In the genomic region with DNA sequence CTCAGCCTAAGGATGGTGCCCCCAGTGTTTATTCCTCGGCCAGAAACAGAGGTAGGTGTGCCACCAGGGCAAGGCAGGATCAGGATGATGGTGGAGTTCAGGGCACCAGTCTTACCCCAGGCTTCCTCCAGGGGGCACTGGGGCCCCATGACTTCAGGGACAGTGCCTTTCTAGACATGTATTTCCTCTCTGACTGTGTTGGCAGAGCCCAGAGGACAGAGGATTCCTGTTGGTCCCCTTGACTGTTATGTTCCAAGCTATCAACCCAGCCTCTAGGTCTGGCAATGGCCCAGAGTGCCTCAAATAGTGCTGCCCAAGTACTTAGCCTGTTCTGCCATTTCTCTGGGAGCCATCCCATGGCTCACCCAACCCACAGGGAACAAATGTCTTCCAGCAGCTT, we compare ENCODE assay signal across 8 cellular contexts. TPM values are rescaled to one million over a fixed set of nuclear protein-coding genes. Genes with fewer than 3 reads are reported as not detected.
DNase-seq lines count a peak whose midpoint lies in the region; ATAC-seq and TF ChIP-seq lines count a peak whose summit lies in the region.

No MANE protein-coding gene starts in this region.

- peak overlapping the region; percentile 61 to 85 (median 74) for H3K4me3 Mint-ChIP-seq in CD8-positive, alpha-beta memory T cell
- peak overlapping the region; percentile 97 for H3K4me3 Mint-ChIP-seq in activated T-helper 1 cell treated with anti-CD3 and anti-CD28 coated beads, Interleukin-12 subunit alpha, Interleukin-12 subunit beta, Interleukin-2, Interleukin-4 antibody, amounts not matched to agents 30 ng/mL and 10 ng/mL and 1 ng/mL, durations not matched to agents 14 hours and 24 hours and 36 hours

- H3K4ac ChIP-seq in neuronal stem cell (ENCODE audit: low read length) = no peak overlapping the region

- no peak overlapping the region for H2AK5ac ChIP-seq in neuronal stem cell (ENCODE audit: low read depth, low read length)

- intact Hi-C loops in activated T-helper 1 cell treated with anti-CD3 and anti-CD28 coated beads, Interleukin-12 subunit alpha, Interleukin-12 subunit beta, Interleukin-2, Interleukin-4 antibody, amounts not matched to agents 30 ng/mL and 10 ng/mL and 1 ng/mL, durations not matched to agents 14 hours and 24 hours and 36 hours (cut with micrococcal nuclease) = loop anchor here (1.0 to 5.0 kb wide), 6 partner anchors 42 to 1097 kb away; a partner anchor contains a TSS

- no peak overlapping the region for H2BK15ac ChIP-seq in neuronal stem cell (ENCODE audit: low read length)

- no CpG with 5 or more reads among the region's 1 CpG for WGBS in neuronal stem cell (ENCODE audit: extremely low coverage in 2 of 2, insufficient read length in 2 of 2, insufficient replicate concordance in 1 of 2), 2 donors

- peak overlapping the region; percentile 6 for H3K27ac ChIP-seq in CD8-positive, alpha-beta memory T cell (ENCODE audit: low read depth, low read length)
- no peak overlapping the region for H3K27ac ChIP-seq in neuronal stem cell (replicated peaks; ENCODE audit: low read length)

- peak; percentile 69 to 84 (median 75) for DNase-seq in CD8-positive, alpha-beta memory T cell
- peak; percentile 73 for DNase-seq in RPMI8226
- DNase-seq in activated T-helper 1 cell treated with anti-CD3 and anti-CD28 coated beads, Interleukin-12 subunit alpha, Interleukin-12 subunit beta, Interleukin-2, Interleukin-4 antibody, amounts not matched to agents 30 ng/mL and 10 ng/mL and 1 ng/mL, durations not matched to agents 14 hours and 24 hours and 36 hours (ENCODE audit: low spot score) = peak; percentile 75
- DNase-seq in fibroblast of pulmonary artery (ENCODE audit: low read depth) = peak; percentile 76
- DNase-seq in neuronal stem cell (ENCODE audit: low spot score) = peak; percentile 43
- DNase-seq in stromal cell of bone marrow (ENCODE audit: low read depth) = peak; percentile 48

- no peaks in the 10 kb centered on the region for H3K79me1 ChIP-seq in neuronal stem cell (ENCODE audit: low read depth, low read length)

- no peak overlapping the region for H3K18ac ChIP-seq in neuronal stem cell (ENCODE audit: low read length)

- H3K14ac ChIP-seq in neuronal stem cell (ENCODE audit: low read length) = no peak overlapping the region

- no peaks in the 10 kb centered on the region for H3K27me3 ChIP-seq in CD8-positive, alpha-beta memory T cell (ENCODE audit: insufficient read depth, low read length, poor library complexity, severe bottlenecking)
- peaks cover 0 to 11% (median 0%) of the 10 kb centered on the region in 3 experiments for H3K27me3 ChIP-seq in neuronal stem cell (ENCODE audit: control insufficient read depth in 3 of 3, insufficient read depth in 3 of 3, low read depth in 1 of 3, low read length in 3 of 3)

- H2AFZ ChIP-seq in neuronal stem cell (ENCODE audit: low read length) = no peak overlapping the region

- CTCF ChIA-PET in CD8-positive, alpha-beta memory T cell (lab: Charles Lee) = interaction anchor here (1.1 to 18.9 kb wide), 7 partner anchors 10 to 81 kb away, joined by 3 to 724 read pairs (median 21); a partner anchor contains a TSS

- H3K9me3 ChIP-seq in CD8-positive, alpha-beta memory T cell (ENCODE audit: low read length) = no peaks in the 10 kb centered on the region
- H3K9me3 ChIP-seq in neuronal stem cell (replicated peaks in 1 of 2; ENCODE audit: control insufficient read depth in 2 of 2, insufficient read depth in 1 of 2, low read depth in 1 of 2, low read length in 2 of 2) = no peaks in the 10 kb centered on the region

- H4K8ac ChIP-seq in neuronal stem cell (ENCODE audit: low read depth, low read length) = no peak overlapping the region

- TF ChIP-seq CTCF in fibroblast of pulmonary artery (IDR thresholded peaks at IDR 0.05; ENCODE audit: low read length, missing control alignments) = peak; percentile 93

- peaks cover 67 to 90% (median 77%) of the 10 kb centered on the region in 3 donors for H3K4me1 Mint-ChIP-seq in CD8-positive, alpha-beta memory T cell
- H3K4me1 Mint-ChIP-seq in activated T-helper 1 cell treated with anti-CD3 and anti-CD28 coated beads, Interleukin-12 subunit alpha, Interleukin-12 subunit beta, Interleukin-2, Interleukin-4 antibody, amounts not matched to agents 30 ng/mL and 10 ng/mL and 1 ng/mL, durations not matched to agents 14 hours and 24 hours and 36 hours (ENCODE audit: low read depth) = peaks cover 77% of the 10 kb centered on the region

- H3K9me3 Mint-ChIP-seq in CD8-positive, alpha-beta memory T cell = no peaks in the 10 kb centered on the region
- no peaks in the 10 kb centered on the region for H3K9me3 Mint-ChIP-seq in activated T-helper 1 cell treated with anti-CD3 and anti-CD28 coated beads, Interleukin-12 subunit alpha, Interleukin-12 subunit beta, Interleukin-2, Interleukin-4 antibody, amounts not matched to agents 30 ng/mL and 10 ng/mL and 1 ng/mL, durations not matched to agents 14 hours and 24 hours and 36 hours

- H3K4me1 ChIP-seq in CD8-positive, alpha-beta memory T cell (ENCODE audit: insufficient read depth, low read length) = peaks cover 90% of the 10 kb centered on the region
- H3K4me1 ChIP-seq in neuronal stem cell (ENCODE audit: control insufficient read depth in 2 of 2, insufficient read depth in 1 of 2, low read depth in 1 of 2, low read length in 2 of 2) = peaks cover 4 to 5% of the 10 kb centered on the region in 2 donors

- H2BK120ac ChIP-seq in neuronal stem cell (ENCODE audit: low read depth, low read length) = no peak overlapping the region

- no peak overlapping the region for H3K23ac ChIP-seq in neuronal stem cell (ENCODE audit: low read depth, low read length, poor library complexity)

- no peak overlapping the region for H2BK12ac ChIP-seq in neuronal stem cell (ENCODE audit: low read length)

- no peak overlapping the region for H3K9ac ChIP-seq in neuronal stem cell (ENCODE audit: low read depth, low read length, poor library complexity)

- peak overlapping the region; percentile 54 for H3K4me3 ChIP-seq in CD8-positive, alpha-beta memory T cell (ENCODE audit: low read length)
- H3K4me3 ChIP-seq in fibroblast of pulmonary artery (replicated peaks; ENCODE audit: low read depth, low read length) = no peak overlapping the region
- H3K4me3 ChIP-seq in neuronal stem cell (ENCODE audit: low read length in 2 of 2) = no peak overlapping the region

- H3K27me3 Mint-ChIP-seq in CD8-positive, alpha-beta memory T cell = peaks cover 0 to 2% of the 10 kb centered on the region in 2 donors
- no peaks in the 10 kb centered on the region for H3K27me3 Mint-ChIP-seq in activated T-helper 1 cell treated with anti-CD3 and anti-CD28 coated beads, Interleukin-12 subunit alpha, Interleukin-12 subunit beta, Interleukin-2, Interleukin-4 antibody, amounts not matched to agents 30 ng/mL and 10 ng/mL and 1 ng/mL, durations not matched to agents 14 hours and 24 hours and 36 hours (ENCODE audit: insufficient read depth)

- no peak overlapping the region for H3K4me2 ChIP-seq in neuronal stem cell (ENCODE audit: insufficient read depth, low read length, poor library complexity, severe bottlenecking)

- no peak overlapping the region for H4K91ac ChIP-seq in neuronal stem cell (ENCODE audit: low read depth, low read length, poor library complexity)

- POLR2A ChIA-PET in CD8-positive, alpha-beta memory T cell (lab: Charles Lee) = interaction anchor here (1.5 to 6.1 kb wide), 5 partner anchors 13 to 45 kb away, joined by 3 to 57 read pairs (median 18); a partner anchor contains a TSS

- H3K36me3 Mint-ChIP-seq in CD8-positive, alpha-beta memory T cell = peaks cover 0 to 19% (median 0%) of the 10 kb centered on the region in 3 donors
- H3K36me3 Mint-ChIP-seq in activated T-helper 1 cell treated with anti-CD3 and anti-CD28 coated beads, Interleukin-12 subunit alpha, Interleukin-12 subunit beta, Interleukin-2, Interleukin-4 antibody, amounts not matched to agents 30 ng/mL and 10 ng/mL and 1 ng/mL, durations not matched to agents 14 hours and 24 hours and 36 hours (ENCODE audit: low read depth) = peaks cover 27% of the 10 kb centered on the region

- no peaks in the 10 kb centered on the region for H3K36me3 ChIP-seq in CD8-positive, alpha-beta memory T cell (ENCODE audit: insufficient read depth, low read length)
- H3K36me3 ChIP-seq in neuronal stem cell (replicated peaks in 1 of 2; ENCODE audit: control insufficient read depth in 2 of 2, insufficient read depth in 2 of 2, low read length in 2 of 2) = peaks cover 1 to 25% of the 10 kb centered on the region in 2 donors

- no peak overlapping the region for H2BK5ac ChIP-seq in neuronal stem cell (ENCODE audit: low read length)

- ATAC-seq in HG02610 (IDR thresholded peaks at IDR 0.05; ENCODE audit: unreplicated experiment) = peak; percentile 22
- no peak for ATAC-seq in HG03135 (IDR thresholded peaks at IDR 0.05; ENCODE audit: unreplicated experiment)

- H3K27ac Mint-ChIP-seq in CD8-positive, alpha-beta memory T cell = peak overlapping the region; percentile 89 to 98 (median 95)
- peak overlapping the region; percentile 97 for H3K27ac Mint-ChIP-seq in activated T-helper 1 cell treated with anti-CD3 and anti-CD28 coated beads, Interleukin-12 subunit alpha, Interleukin-12 subunit beta, Interleukin-2, Interleukin-4 antibody, amounts not matched to agents 30 ng/mL and 10 ng/mL and 1 ng/mL, durations not matched to agents 14 hours and 24 hours and 36 hours

RNA-seq across cellular contexts. Expression of a gene that starts 2.8 kb away (rescaled TPM):
- 10 to 100 TPM; 51.8 to 55.0 TPM for total RNA-seq in CD8-positive, alpha-beta memory T cell
- polyA plus RNA-seq in CD8-positive, alpha-beta memory T cell = 27.4 TPM
- total RNA-seq in activated T-helper 1 cell treated with anti-CD3 and anti-CD28 coated beads, Interleukin-12 subunit alpha, Interleukin-12 subunit beta, Interleukin-2, Interleukin-4 antibody, amounts not matched to agents 30 ng/mL and 10 ng/mL and 1 ng/mL, durations not matched to agents 14 hours and 24 hours and 36 hours = 54.1 and 58.0 TPM in 2 replicates
- polyA plus RNA-seq in neuronal stem cell (2013, experiment 1 of 2) = 15.5 TPM
- 15.1 TPM for polyA plus RNA-seq in neuronal stem cell (2013, experiment 2 of 2)

RNA-seq across cellular contexts. Expression of a gene that starts 4.6 kb away (rescaled TPM):
- 10 to 100 TPM; 11.5 to 13.0 TPM for total RNA-seq in CD8-positive, alpha-beta memory T cell
- polyA plus RNA-seq in CD8-positive, alpha-beta memory T cell = 15.8 TPM
- 21.5 and 21.9 TPM in 2 replicates for total RNA-seq in activated T-helper 1 cell treated with anti-CD3 and anti-CD28 coated beads, Interleukin-12 subunit alpha, Interleukin-12 subunit beta, Interleukin-2, Interleukin-4 antibody, amounts not matched to agents 30 ng/mL and 10 ng/mL and 1 ng/mL, durations not matched to agents 14 hours and 24 hours and 36 hours
- polyA plus RNA-seq in neuronal stem cell (2013, experiment 1 of 2) = 9.9 TPM
- 9.3 TPM for polyA plus RNA-seq in neuronal stem cell (2013, experiment 2 of 2)

RNA-seq across cellular contexts. Expression of a gene that starts 39.4 kb away (rescaled TPM):
- 100 to 1,000 TPM; 216 to 222 TPM for total RNA-seq in CD8-positive, alpha-beta memory T cell
- polyA plus RNA-seq in CD8-positive, alpha-beta memory T cell = 92.8 TPM
- 334 and 341 TPM in 2 replicates for total RNA-seq in activated T-helper 1 cell treated with anti-CD3 and anti-CD28 coated beads, Interleukin-12 subunit alpha, Interleukin-12 subunit beta, Interleukin-2, Interleukin-4 antibody, amounts not matched to agents 30 ng/mL and 10 ng/mL and 1 ng/mL, durations not matched to agents 14 hours and 24 hours and 36 hours
- polyA plus RNA-seq in neuronal stem cell (2013, experiment 1 of 2) = 2.1 TPM
- 2.1 TPM for polyA plus RNA-seq in neuronal stem cell (2013, experiment 2 of 2)

RNA-seq across cellular contexts. Expression of a gene that starts 44.8 kb away (rescaled TPM):
- total RNA-seq in CD8-positive, alpha-beta memory T cell = 100 to 1,000 TPM; 153 to 156 TPM
- polyA plus RNA-seq in CD8-positive, alpha-beta memory T cell = 57.0 TPM
- 191 and 201 TPM in 2 replicates for total RNA-seq in activated T-helper 1 cell treated with anti-CD3 and anti-CD28 coated beads, Interleukin-12 subunit alpha, Interleukin-12 subunit beta, Interleukin-2, Interleukin-4 antibody, amounts not matched to agents 30 ng/mL and 10 ng/mL and 1 ng/mL, durations not matched to agents 14 hours and 24 hours and 36 hours
- 90.3 TPM for polyA plus RNA-seq in neuronal stem cell (2013, experiment 1 of 2)
- polyA plus RNA-seq in neuronal stem cell (2013, experiment 2 of 2) = 89.0 TPM
